In genomic region chr6:24766685-24767462, GRCh38 we compare ENCODE assay signal across 8 cellular contexts. TPM values are rescaled to one million over a fixed set of nuclear protein-coding genes. Genes with fewer than 3 reads are reported as not detected.
A peak's percentile ranks its signal among the peaks of the same experiment; 100 is the strongest.
DNase-seq lines count a peak whose midpoint lies in the region; ATAC-seq and TF ChIP-seq lines count a peak whose summit lies in the region.

No MANE protein-coding gene starts in this region.

- H3K27ac ChIP-seq in HL-60 (replicated peaks) (no peak overlapping the region), gastroesophageal sphincter (no peak overlapping the region), thyroid gland (no peak overlapping the region)

- intact Hi-C loops in thyroid gland (cut with DNase I): loop anchor here (5.0 kb wide), 1 partner anchor 185 kb away; no protein-coding TSS in a partner anchor

- H3K9me3 ChIP-seq in gastroesophageal sphincter: no peaks in the 10 kb centered on the region
- no peaks in the 10 kb centered on the region for H3K9me3 ChIP-seq in thyroid gland

- H3K36me3 ChIP-seq in gastroesophageal sphincter: no peaks in the 10 kb centered on the region
- H3K36me3 ChIP-seq in thyroid gland: no peaks in the 10 kb centered on the region

- WGBS in gastroesophageal sphincter (ENCODE audit: low coverage in 1 of 2), 2 donors: 52 to 59% methylated on average over 9 of the region's 9 CpGs
- WGBS in thyroid gland, 2 donors: 64 to 66% methylated on average over 9 of the region's 9 CpGs

- H3K4me3 ChIP-seq in HL-60 (replicated peaks; ENCODE audit: insufficient read depth, low read length) (no peak overlapping the region), gastroesophageal sphincter (no peak overlapping the region), thyroid gland (replicated peaks in 1 of 3) (no peak overlapping the region)

- ATAC-seq in gastroesophageal sphincter (no peak), GM19463 (IDR thresholded peaks at IDR 0.05; ENCODE audit: unreplicated experiment) (no peak)

- H3K27me3 ChIP-seq in HL-60 (ENCODE audit: insufficient read depth, poor library complexity, severe bottlenecking) (no peaks in the 10 kb centered on the region), gastroesophageal sphincter (no peaks in the 10 kb centered on the region), thyroid gland (no peaks in the 10 kb centered on the region)

- DNase-seq in SKM-1 treated with dmso at 0.1 percent for 144 hours (lab: John Stamatoyannopoulos, UW; ENCODE audit: unreplicated experiment) (peak; percentile 18), SKM-1 (lab: John Stamatoyannopoulos, UW; ENCODE audit: unreplicated experiment) (no peak), HL-60 (ENCODE audit: low read depth in 1 of 2, low spot score in 1 of 2) (no peak), SW480 (ENCODE audit: low spot score) (peak; percentile 14), thyroid gland (no peak), islet precursor cell (no peak)

- TF ChIP-seq POLR2A in gastroesophageal sphincter (IDR thresholded peaks at IDR 0.05): no peak
- TF ChIP-seq POLR2A in thyroid gland (IDR thresholded peaks at IDR 0.05): no peak

- no peaks in the 10 kb centered on the region for H3K4me1 ChIP-seq in gastroesophageal sphincter
- H3K4me1 ChIP-seq in thyroid gland: peaks cover 3 to 8% of the 10 kb centered on the region in 2 donors

- TF ChIP-seq EP300 in gastroesophageal sphincter (IDR thresholded peaks at IDR 0.05): no peak

- TF ChIP-seq CTCF in HL-60 (IDR thresholded peaks at IDR 0.05; ENCODE audit: insufficient read depth, low read length) (peak; percentile 11), gastroesophageal sphincter (IDR thresholded peaks at IDR 0.05) (peak in 3 of 4 experiments; percentile 43 to 46 (median 45)), thyroid gland (IDR thresholded peaks at IDR 0.05) (peak in 4 of 6 experiments; percentile 25 to 56 (median 55))

RNA-seq across cellular contexts. Expression of gene GMNN, which starts 7.9 kb away (rescaled TPM):
- total RNA-seq in gastroesophageal sphincter (1 to 10 TPM; 2.7 to 9.7 (median 4.0) TPM), thyroid gland (10 to 100 TPM in 2 of 4 donors, 1 to 10 TPM in 2; 9.4 to 25.8 (median 14.5) TPM)

RNA-seq across cellular contexts. Expression of gene ARMH2, which starts 31.8 kb away (rescaled TPM):
- under 1 TPM in 1 of 4 donors, not detected in 3; 0.54 TPM for total RNA-seq in gastroesophageal sphincter
- total RNA-seq in thyroid gland: not detected

RNA-seq across cellular contexts. Expression of gene C6orf62, which starts 47.9 kb away (rescaled TPM):
- 10 to 100 TPM; 32.8 to 65.8 (median 45.2) TPM for total RNA-seq in gastroesophageal sphincter
- total RNA-seq in thyroid gland: 100 to 1,000 TPM in 1 of 4 donors, 10 to 100 TPM in 3; 58.4 to 108 (median 87.3) TPM

Comparison
In these comparisons a context has a peak if more than half of its experiments do, and no peak if none do; other contexts are left out.
1. DNase-seq: peak in SKM-1 treated with dmso at 0.1 percent for 144 hours (single experiment) and SW480 (single experiment); none in SKM-1 (single experiment), HL-60 (0 of 2), thyroid gland (0 of 2) and islet precursor cell (single experiment).
2. Peak in every context shown above with its lines, with median percentiles within 50 percentile points of each other: CTCF ChIP-seq.